Comparison of ENCODE assay signal across 25 cellular contexts in genomic region chr12:66032739-66033138, GRCh38.
"Had no signal": no experiment of that assay in that cellular context is flagged by ENCODE, and none has a peak within 500 bp of the region (broad histone marks: within the 10 kb centered on the region; RNA-seq: fewer than 3 reads in every experiment).

No MANE protein-coding gene starts in this region.

- DNase-seq: activated B cell treated with CpG ODN at 0.5 μM for 24 hours; activated CD4-positive, alpha-beta T cell treated with anti-CD3 and anti-CD28 coated beads for 36 hours; activated CD4-positive, alpha-beta T cell treated with anti-CD3 and anti-CD28 coated beads, Interleukin-2, amount 50 U/mL, for 4 hours; activated effector memory CD4-positive, alpha-beta T cell treated with anti-CD3 and anti-CD28 coated beads, Interleukin-2, amount 50 U/mL, for 16 hours; activated naive CD4-positive, alpha-beta T cell treated with anti-CD3 and anti-CD28 coated beads for 36 hours; activated naive CD8-positive, alpha-beta T cell treated with anti-CD3 and anti-CD28 coated beads for 36 hours; activated T-cell treated with anti-CD3 and anti-CD28 coated beads for 4 hours; adrenal gland; aorta; body of pancreas; dermis blood vessel endothelial cell; effector CD4-positive, alpha-beta T cell; foreskin keratinocyte; heart left ventricle; hypothalamus; naive B cell; nephron progenitor cell; right lobe of liver; stimulated activated CD4-positive, alpha-beta T cell treated with anti-CD3 and anti-CD28 coated beads, Interleukin-12 subunit alpha, Interleukin-12 subunit beta, amount 100 ng/mL, for 4 hours; stimulated activated CD4-positive, alpha-beta T cell treated with anti-CD3 and anti-CD28 coated beads, Interleukin-4, amount 100 ng/mL, for 24 hours had no signal

- ATAC-seq: activated CD4-positive, alpha-beta T cell treated with anti-CD3 and anti-CD28 coated beads for 36 hours; body of pancreas; foreskin keratinocyte; heart left ventricle; right lobe of liver; stimulated activated effector memory CD8-positive, alpha-beta T cell treated with anti-CD3 and anti-CD28 coated beads, Interleukin-12 subunit alpha, Interleukin-12 subunit beta, amount 100 ng/mL, for 72 hours had no signal

- H3K4me1 ChIP-seq: right lobe of liver had no signal

- H3K4me3 ChIP-seq: adrenal gland, body of pancreas, esophagus muscularis mucosa, heart left ventricle, right lobe of liver, thoracic aorta, vagina had no signal

- H3K9me3 ChIP-seq: adrenal gland, body of pancreas, esophagus muscularis mucosa, heart left ventricle, neutrophil, right lobe of liver, thoracic aorta, vagina had no signal

- H3K27ac ChIP-seq: adrenal gland, body of pancreas, esophagus muscularis mucosa, foreskin keratinocyte, heart left ventricle, neutrophil, right lobe of liver, thoracic aorta, vagina had no signal

- H3K27me3 ChIP-seq: adrenal gland, body of pancreas, esophagus muscularis mucosa, foreskin keratinocyte, heart left ventricle, right lobe of liver, vagina had no signal

- H3K36me3 ChIP-seq: adrenal gland, esophagus muscularis mucosa, heart left ventricle, neutrophil, right lobe of liver, thoracic aorta, vagina had no signal
